24 cellular contexts compared by ENCODE assay signal in genomic region chr15:77731067-77731466, GRCh38.
A peak's percentile ranks its signal among the peaks of the same experiment; 100 is the strongest.
DNase-seq lines count a peak whose midpoint lies in the region; ATAC-seq and TF ChIP-seq lines count a peak whose summit lies in the region.
"Had no signal": no experiment of that assay in that cellular context is flagged by ENCODE, and none has a peak within 500 bp of the region (broad histone marks: within the 10 kb centered on the region; RNA-seq: fewer than 3 reads in every experiment).

No MANE protein-coding gene starts in this region.

- no peaks in the 10 kb centered on the region for H3K27me3 ChIP-seq in dorsolateral prefrontal cortex
- H3K27me3 ChIP-seq: BE2C, BLaER1 had no signal

- H3K4me3 ChIP-seq in dorsolateral prefrontal cortex: no peak overlapping the region
- H3K4me3 ChIP-seq in lower leg skin (ENCODE audit: low read depth, poor library complexity, severe bottlenecking): no peak overlapping the region
- H3K4me3 ChIP-seq: BLaER1, GM12878 had no signal

- intact Hi-C loops in dorsolateral prefrontal cortex (cut with DNase I) (loop anchor here in 1 of 2 donors (5.0 kb wide), 1 partner anchor 51 kb away; no protein-coding TSS in a partner anchor), head of caudate nucleus (cut with DNase I) (no loop called here), lower leg skin (cut with DNase I; ENCODE audit: low total_unique reads) (no loop called here)

- 88 to 94% methylated on average over 4 to 8 of the region's 8 CpGs for WGBS in lower leg skin, 2 donors

- no peak for TF ChIP-seq CTCF in dorsolateral prefrontal cortex (IDR thresholded peaks at IDR 0.05 in 54 of 56, conservative IDR thresholded peaks at IDR 0.05 in 2 of 56; ENCODE audit: low read depth in 1 of 56, partially characterized antibody in 56 of 56)
- no peak for TF ChIP-seq CTCF in lower leg skin (IDR thresholded peaks at IDR 0.05)

- no peak for TF ChIP-seq POLR2A in lower leg skin (IDR thresholded peaks at IDR 0.05)

- DNase-seq in dorsolateral prefrontal cortex (peak in 8 of 10 donors; percentile 41 to 86 (median 71)), head of caudate nucleus (peak in 33 of 42 donors; percentile 7 to 81 (median 45)), occipital lobe (lab: John Stamatoyannopoulos, UW) (peak; percentile 57), putamen (ENCODE audit: low spot score) (peak; percentile 24), lower leg skin (ENCODE audit: low spot score in 2 of 2) (no peak), NCI-H2107 treated with DMSO at 0.1 percent for 48 hours (lab: John Stamatoyannopoulos, UW; ENCODE audit: unreplicated experiment) (no peak)
- no peak for DNase-seq in activated CD4-positive, CD25-positive, alpha-beta regulatory T cell treated with anti-CD3 and anti-CD28 coated beads, Interleukin-2, amount 50 U/mL, for 72 hours
- DNase-seq: 8988T; BE2C; C1 segment of cervical spinal cord; CD4-positive, alpha-beta memory T cell; CD4-positive, CD25-positive, alpha-beta regulatory T cell; CD8-positive, alpha-beta memory T cell; COR-L47; DMS 273 treated with DMSO at 0.1 percent for 48 hours; DMS153; DMS53; DMS79; DND-41; EL; GDM1 had no signal

- peak overlapping the region in 27 of 59 donors; percentile 9 to 74 (median 47) for H3K27ac ChIP-seq in dorsolateral prefrontal cortex
- H3K27ac ChIP-seq: BLaER1 had no signal

- ATAC-seq in GM19455 (IDR thresholded peaks at IDR 0.05; ENCODE audit: unreplicated experiment): no peak
- ATAC-seq: GM12878 had no signal

Comparison
In these comparisons a context has a peak if more than half of its experiments do, and no peak if none do; other contexts are left out.
1. DNase-seq: peak in dorsolateral prefrontal cortex (8 of 10), head of caudate nucleus (33 of 42), occipital lobe (single experiment) and putamen (single experiment); none in lower leg skin (0 of 2), NCI-H2107 treated with DMSO at 0.1 percent for 48 hours (single experiment) and activated CD4-positive, CD25-positive, alpha-beta regulatory T cell treated with anti-CD3 and anti-CD28 coated beads, Interleukin-2, amount 50 U/mL, for 72 hours (single experiment).